In the genomic region with DNA sequence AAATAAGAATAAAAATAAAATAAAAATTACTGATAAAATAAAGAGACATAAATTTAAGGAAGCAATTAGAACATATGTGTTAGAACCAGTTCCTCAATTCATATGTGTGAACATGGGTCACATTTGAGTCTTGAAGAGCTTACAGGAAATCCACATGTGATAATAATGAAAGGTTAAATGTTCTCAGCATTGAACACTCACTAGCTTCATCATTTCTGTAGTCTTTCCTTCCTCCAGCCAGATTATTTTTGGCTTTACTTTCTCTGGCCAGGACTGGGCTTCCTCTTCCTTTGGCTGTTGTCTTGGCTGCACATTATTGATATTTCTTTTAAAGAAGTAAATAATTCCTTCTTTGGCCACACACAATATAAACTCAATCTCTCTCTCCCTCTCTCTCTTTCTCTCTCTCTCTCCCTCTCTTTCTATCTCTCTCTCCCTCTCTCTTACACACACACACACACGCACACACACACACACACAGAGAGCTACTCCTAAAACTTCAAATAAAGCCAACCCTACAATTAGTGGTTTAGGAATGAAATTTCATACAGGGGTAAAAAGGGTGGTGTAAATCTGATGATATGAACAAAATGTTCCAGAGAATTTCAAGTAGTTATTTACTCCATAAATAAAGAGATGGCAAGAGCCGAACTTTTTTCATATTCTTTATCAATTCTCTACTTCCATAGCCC, we compare ENCODE assay signal across 16 cellular contexts.
DNase-seq lines count a peak whose midpoint lies in the region; ATAC-seq, FAIRE-seq and TF ChIP-seq lines count a peak whose summit lies in the region.
"Had no signal": no experiment of that assay in that cellular context is flagged by ENCODE, and none has a peak within 500 bp of the region (broad histone marks: within the 10 kb centered on the region; RNA-seq: fewer than 3 reads in every experiment).

No MANE protein-coding gene starts in this region.

- intact Hi-C loops in Right ventricle myocardium inferior (cut with DNase I) (no loop called here), cardiac septum (cut with DNase I) (no loop called here), K562 (cut with micrococcal nuclease) (no loop called here), kidney (cut with DNase I) (no loop called here)

- FAIRE-seq in K562 (lab: Jason Lieb, UNC) (no peak), kidney (lab: Jason Lieb, UNC) (no peak)
- FAIRE-seq: keratinocyte had no signal

- H3K4me3 ChIP-seq in K562 (no peak overlapping the region), kidney (ENCODE audit: low read length in 2 of 2) (no peak overlapping the region)
- H3K4me3 ChIP-seq: dorsolateral prefrontal cortex had no signal

- TF ChIP-seq POLR2A in K562 (conservative IDR thresholded peaks at IDR 0.05) = no peak

- BruUV-seq in K562 (replicated peaks; lab: Mats Ljungman, UMichigan) = no TSS peak

- H3K9me3 ChIP-seq in K562 (replicated peaks; ENCODE audit: control insufficient read depth, insufficient read depth, low read depth, low read length) (no peaks in the 10 kb centered on the region), kidney (ENCODE audit: control insufficient read depth in 1 of 2, low read length in 2 of 2) (no peaks in the 10 kb centered on the region)

- peak; percentile 71 for ATAC-seq in Right ventricle myocardium inferior
- no peak for ATAC-seq in K562
- ATAC-seq in GM21786 (IDR thresholded peaks at IDR 0.05; ENCODE audit: unreplicated experiment) = no peak
- ATAC-seq in HG03521 (IDR thresholded peaks at IDR 0.05; ENCODE audit: unreplicated experiment) = no peak
- ATAC-seq: T-cell had no signal

- DNase-seq in Right ventricle myocardium inferior (ENCODE audit: missing footprints) (no peak), cardiac septum (ENCODE audit: low spot score) (no peak), K562 (ENCODE audit: extremely low read depth in 1 of 4, low spot score in 3 of 4) (no peak), lung microvascular endothelial cell (ENCODE audit: low read depth in 2 of 2) (peak; percentile 48 to 68), GF-D8 (lab: John Stamatoyannopoulos, UW) (no peak), kidney (no peak)
- DNase-seq: amygdala; DMS153; dorsolateral prefrontal cortex; foreskin melanocyte; NCI-H2171; stimulated activated CD4-positive, alpha-beta T cell treated with anti-CD3 and anti-CD28 coated beads, Interleukin-15, amount 100 ng/mL, for 24 hours; T-cell had no signal

- no peaks in the 10 kb centered on the region for H3K79me2 ChIP-seq in K562 (ENCODE audit: control insufficient read depth, insufficient read depth, low read length)

- no peak overlapping the region for H3K9ac ChIP-seq in K562 (ENCODE audit: insufficient read depth in 1 of 2, low read depth in 2 of 2, low read length in 2 of 2)
- H3K9ac ChIP-seq in kidney (ENCODE audit: low read length in 2 of 2) = no peak overlapping the region

- H3K4me2 ChIP-seq in K562 (ENCODE audit: insufficient read depth, low read length) = no peak overlapping the region

- H3K36me3 ChIP-seq in K562 (ENCODE audit: control insufficient read depth, insufficient read depth, low read length) (no peaks in the 10 kb centered on the region), kidney (ENCODE audit: control insufficient read depth in 1 of 2, insufficient read depth in 2 of 2, low read length in 2 of 2) (no peaks in the 10 kb centered on the region)

- H3K27ac ChIP-seq in K562 (ENCODE audit: extremely low read depth, low read depth, low read length) = no peak overlapping the region
- H3K27ac ChIP-seq in kidney (ENCODE audit: low read depth in 2 of 2, low read length in 2 of 2) = no peak overlapping the region
- H3K27ac ChIP-seq: dorsolateral prefrontal cortex had no signal

- POLR2A ChIA-PET in K562 (lab: Yijun Ruan, JAX) = no interaction called here

- WGBS in K562 (ENCODE audit: insufficient coverage, low coverage, missing lambda C conversion rate) = 0% methylated on average over 2 of the region's 2 CpGs

- in situ Hi-C loops in K562 (cut with MboI) = no loop called here

- H3K9me1 ChIP-seq in K562 (ENCODE audit: control insufficient read depth, insufficient read depth, low read length) = no peaks in the 10 kb centered on the region

- TF ChIP-seq CTCF in K562 (IDR thresholded peaks at IDR 0.05 in 2 of 3, conservative IDR thresholded peaks at IDR 0.05 in 1 of 3; ENCODE audit: insufficient read depth in 2 of 3, low read depth in 1 of 3, low read length in 3 of 3) = no peak
- no peak for TF ChIP-seq CTCF in kidney (IDR thresholded peaks at IDR 0.05; ENCODE audit: borderline replicate concordance, extremely low read depth, insufficient read depth)

- no peak for TF ChIP-seq EP300 in K562 (IDR thresholded peaks at IDR 0.05; ENCODE audit: low read length)

- H4K20me1 ChIP-seq in K562 (replicated peaks; ENCODE audit: control insufficient read depth, insufficient read depth, low read length) = no peaks in the 10 kb centered on the region

- H3K4me1 ChIP-seq in K562 (replicated peaks in 1 of 2; ENCODE audit: control insufficient read depth in 2 of 2, insufficient read depth in 2 of 2, low read length in 2 of 2) = no peaks in the 10 kb centered on the region
- H3K4me1 ChIP-seq in kidney (ENCODE audit: control insufficient read depth in 1 of 2, insufficient read depth in 1 of 2, low read depth in 1 of 2, low read length in 2 of 2) = no peaks in the 10 kb centered on the region

- H3K27me3 ChIP-seq in K562 (ENCODE audit: control insufficient read depth in 2 of 2, insufficient read depth in 2 of 2, low read length in 2 of 2) = peaks cover 10 to 16% of the 10 kb centered on the region in 2 experiments; a peak in 4 of 5 replicates
- H3K27me3 ChIP-seq: dorsolateral prefrontal cortex had no signal

- CTCF ChIA-PET in K562 (lab: Yijun Ruan, JAX; ENCODE audit: low intra/inter-chr PET ratio) = no interaction called here

- H2AFZ ChIP-seq in K562 (ENCODE audit: low read depth, low read length) = no peak overlapping the region

- TF ChIP-seq RAD21 in K562 (CRISPR knock-in tag; conservative IDR thresholded peaks at IDR 0.05 in 1 of 2, IDR thresholded peaks at IDR 0.05 in 1 of 2) = no peak

TF ChIP-seq in K562, 482 proteins besides CTCF, POLR2A, EP300 and RAD21:
- TF ChIP-seq, protein P1, sequence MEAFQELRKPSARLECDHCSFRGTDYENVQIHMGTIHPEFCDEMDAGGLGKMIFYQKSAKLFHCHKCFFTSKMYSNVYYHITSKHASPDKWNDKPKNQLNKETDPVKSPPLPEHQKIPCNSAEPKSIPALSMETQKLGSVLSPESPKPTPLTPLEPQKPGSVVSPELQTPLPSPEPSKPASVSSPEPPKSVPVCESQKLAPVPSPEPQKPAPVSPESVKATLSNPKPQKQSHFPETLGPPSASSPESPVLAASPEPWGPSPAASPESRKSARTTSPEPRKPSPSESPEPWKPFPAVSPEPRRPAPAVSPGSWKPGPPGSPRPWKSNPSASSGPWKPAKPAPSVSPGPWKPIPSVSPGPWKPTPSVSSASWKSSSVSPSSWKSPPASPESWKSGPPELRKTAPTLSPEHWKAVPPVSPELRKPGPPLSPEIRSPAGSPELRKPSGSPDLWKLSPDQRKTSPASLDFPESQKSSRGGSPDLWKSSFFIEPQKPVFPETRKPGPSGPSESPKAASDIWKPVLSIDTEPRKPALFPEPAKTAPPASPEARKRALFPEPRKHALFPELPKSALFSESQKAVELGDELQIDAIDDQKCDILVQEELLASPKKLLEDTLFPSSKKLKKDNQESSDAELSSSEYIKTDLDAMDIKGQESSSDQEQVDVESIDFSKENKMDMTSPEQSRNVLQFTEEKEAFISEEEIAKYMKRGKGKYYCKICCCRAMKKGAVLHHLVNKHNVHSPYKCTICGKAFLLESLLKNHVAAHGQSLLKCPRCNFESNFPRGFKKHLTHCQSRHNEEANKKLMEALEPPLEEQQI (IDR thresholded peaks at IDR 0.05) = no peak
- TF ChIP-seq ETV1 (tag; conservative IDR thresholded peaks at IDR 0.05; ENCODE audit: low read depth) (no peak), ZNF511 (CRISPR knock-in tag; IDR thresholded peaks at IDR 0.05) (no peak), IRF2 (CRISPR knock-in tag; IDR thresholded peaks at IDR 0.05) (no peak), ZBTB26 (CRISPR knock-in tag; IDR thresholded peaks at IDR 0.05) (0 out of 2 replicates have a peak, but pooled peaks have one; percentile 10), ZNF224 (CRISPR knock-in tag; IDR thresholded peaks at IDR 0.05) (no peak)
TF ChIP-seq in K562: peak in this region for 1.

Comparison
In these comparisons a context has a peak if more than half of its experiments do, and no peak if none do; other contexts are left out.
1. DNase-seq: peak in lung microvascular endothelial cell (2 of 2); none in Right ventricle myocardium inferior (single experiment), cardiac septum (single experiment), K562 (0 of 4), GF-D8 (single experiment) and kidney (single experiment).